In the genomic region with DNA sequence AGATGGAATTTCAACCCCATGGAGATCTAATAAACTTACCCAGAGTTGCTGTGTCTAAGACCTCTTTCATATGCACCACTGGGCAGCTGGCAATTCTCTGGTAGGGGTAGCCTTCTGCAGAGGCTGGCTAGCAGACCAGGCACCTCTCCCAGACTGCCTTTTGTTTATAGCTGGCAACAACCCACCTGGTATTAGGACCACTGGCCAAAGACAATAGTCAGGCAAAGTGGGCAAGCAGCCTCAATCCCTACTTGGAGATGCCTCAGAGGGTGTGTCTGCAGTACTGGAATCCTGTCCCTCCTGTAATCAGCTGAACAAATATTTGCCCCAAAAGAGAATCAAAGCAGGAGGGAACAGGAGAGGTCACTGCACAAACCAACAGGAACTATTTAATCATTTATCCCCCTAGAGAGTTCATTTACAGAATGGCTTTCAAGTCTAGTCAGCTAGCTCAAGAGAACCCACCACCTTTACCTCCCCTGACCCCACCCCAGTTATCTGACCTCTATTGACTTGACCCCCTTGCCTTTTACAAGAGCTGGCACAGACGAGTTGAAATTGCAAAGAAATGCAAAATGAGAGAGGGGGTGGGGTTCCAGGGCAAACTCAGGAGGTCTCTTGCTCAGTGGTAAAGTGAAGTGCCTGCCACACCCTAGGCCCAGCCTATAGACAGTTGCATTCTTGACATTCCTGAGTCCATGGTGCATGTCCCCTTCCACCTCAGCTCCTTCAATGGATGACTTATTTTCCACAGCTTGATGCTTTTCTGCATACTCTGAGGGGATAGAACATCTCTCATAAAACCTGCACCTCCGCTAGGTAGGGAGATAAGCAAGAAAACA, we compare ENCODE assay signal across 1 cellular context.
TF ChIP-seq lines count a peak whose summit lies in the region.

No MANE protein-coding gene starts in this region.

TF ChIP-seq in HepG2, 621 proteins besides CTCF, POLR2A, EP300 and RAD21 (continued from another document and continues in another):
- TF ChIP-seq ZNF337 (CRISPR knock-in tag; IDR thresholded peaks at IDR 0.05; ENCODE audit: borderline replicate concordance, low read depth) (peak; percentile 83; the same call in 1 of the 2 replicates), ZSCAN9 (CRISPR knock-in tag; IDR thresholded peaks at IDR 0.05; ENCODE audit: borderline replicate concordance) (no peak; the same call in 1 of the 2 replicates), NFIB (CRISPR knock-in tag; IDR thresholded peaks at IDR 0.05; ENCODE audit: borderline replicate concordance) (no peak), ZNF703 (CRISPR knock-in tag; IDR thresholded peaks at IDR 0.05; ENCODE audit: borderline replicate concordance) (peak; percentile 95; the same call in 1 of the 2 replicates), TCF12 (IDR thresholded peaks at IDR 0.05) (no peak), TCF12 (CRISPR knock-in tag; IDR thresholded peaks at IDR 0.05) (peak; percentile 95), MEIS1 (CRISPR knock-in tag; IDR thresholded peaks at IDR 0.05; ENCODE audit: borderline replicate concordance) (no peak; the same call in 1 of the 2 replicates), CENPX (CRISPR knock-in tag; IDR thresholded peaks at IDR 0.05) (no peak), NCOA2 (CRISPR knock-in tag; IDR thresholded peaks at IDR 0.05) (peak; percentile 98), RELA (CRISPR knock-in tag; IDR thresholded peaks at IDR 0.05) (peak; percentile 16), ZNF343 (CRISPR knock-in tag; IDR thresholded peaks at IDR 0.05) (no peak; the same call in 1 of the 2 replicates), YEATS2 (CRISPR knock-in tag; IDR thresholded peaks at IDR 0.05; ENCODE audit: borderline replicate concordance) (peak; percentile 51; the same call in 1 of the 2 replicates), TP53 (CRISPR knock-in tag; conservative IDR thresholded peaks at IDR 0.05) (peak; percentile 82; the same call in 1 of the 2 replicates), PRMT3 (CRISPR knock-in tag; IDR thresholded peaks at IDR 0.05; ENCODE audit: borderline replicate concordance, low read depth) (no peak), ZBTB1 (CRISPR knock-in tag; IDR thresholded peaks at IDR 0.05; ENCODE audit: borderline replicate concordance) (no peak), SP1 (IDR thresholded peaks at IDR 0.05) (no peak), SP1 (CRISPR knock-in tag; IDR thresholded peaks at IDR 0.05) (peak; percentile 23; the same call in 1 of the 2 replicates), ZNF572 (CRISPR knock-in tag; IDR thresholded peaks at IDR 0.05) (no peak; the same call in 1 of the 2 replicates), CCAR2 (optimal IDR thresholded peaks at IDR 0.05; ENCODE audit: low read depth, low read length) (no peak), MTA1 (CRISPR knock-in tag; IDR thresholded peaks at IDR 0.05; ENCODE audit: borderline replicate concordance) (peak; percentile 82), ZSCAN31 (CRISPR knock-in tag; IDR thresholded peaks at IDR 0.05; ENCODE audit: low read depth) (peak; percentile 36), ZNF101 (CRISPR knock-in tag; IDR thresholded peaks at IDR 0.05; ENCODE audit: borderline replicate concordance, low read depth) (no peak), BRD4 (CRISPR knock-in tag; IDR thresholded peaks at IDR 0.05) (peak; percentile 35), MTF1 (CRISPR knock-in tag; IDR thresholded peaks at IDR 0.05) (no peak), PHF20 (CRISPR knock-in tag; IDR thresholded peaks at IDR 0.05) (no peak), FOXP1 (IDR thresholded peaks at IDR 0.05) (0 out of 2 replicates have a peak, but pooled peaks have one; percentile 27), FOXP1 (CRISPR knock-in tag; IDR thresholded peaks at IDR 0.05) (peak; percentile 90), KDM4B (CRISPR knock-in tag; IDR thresholded peaks at IDR 0.05) (peak; percentile 75), ZZZ3 (CRISPR knock-in tag; IDR thresholded peaks at IDR 0.05; ENCODE audit: borderline replicate concordance) (no peak), RBAK (CRISPR knock-in tag; IDR thresholded peaks at IDR 0.05) (no peak), MBD4 (IDR thresholded peaks at IDR 0.05; ENCODE audit: borderline replicate concordance, low read length) (peak; percentile 94)
- TF ChIP-seq, protein P1, sequence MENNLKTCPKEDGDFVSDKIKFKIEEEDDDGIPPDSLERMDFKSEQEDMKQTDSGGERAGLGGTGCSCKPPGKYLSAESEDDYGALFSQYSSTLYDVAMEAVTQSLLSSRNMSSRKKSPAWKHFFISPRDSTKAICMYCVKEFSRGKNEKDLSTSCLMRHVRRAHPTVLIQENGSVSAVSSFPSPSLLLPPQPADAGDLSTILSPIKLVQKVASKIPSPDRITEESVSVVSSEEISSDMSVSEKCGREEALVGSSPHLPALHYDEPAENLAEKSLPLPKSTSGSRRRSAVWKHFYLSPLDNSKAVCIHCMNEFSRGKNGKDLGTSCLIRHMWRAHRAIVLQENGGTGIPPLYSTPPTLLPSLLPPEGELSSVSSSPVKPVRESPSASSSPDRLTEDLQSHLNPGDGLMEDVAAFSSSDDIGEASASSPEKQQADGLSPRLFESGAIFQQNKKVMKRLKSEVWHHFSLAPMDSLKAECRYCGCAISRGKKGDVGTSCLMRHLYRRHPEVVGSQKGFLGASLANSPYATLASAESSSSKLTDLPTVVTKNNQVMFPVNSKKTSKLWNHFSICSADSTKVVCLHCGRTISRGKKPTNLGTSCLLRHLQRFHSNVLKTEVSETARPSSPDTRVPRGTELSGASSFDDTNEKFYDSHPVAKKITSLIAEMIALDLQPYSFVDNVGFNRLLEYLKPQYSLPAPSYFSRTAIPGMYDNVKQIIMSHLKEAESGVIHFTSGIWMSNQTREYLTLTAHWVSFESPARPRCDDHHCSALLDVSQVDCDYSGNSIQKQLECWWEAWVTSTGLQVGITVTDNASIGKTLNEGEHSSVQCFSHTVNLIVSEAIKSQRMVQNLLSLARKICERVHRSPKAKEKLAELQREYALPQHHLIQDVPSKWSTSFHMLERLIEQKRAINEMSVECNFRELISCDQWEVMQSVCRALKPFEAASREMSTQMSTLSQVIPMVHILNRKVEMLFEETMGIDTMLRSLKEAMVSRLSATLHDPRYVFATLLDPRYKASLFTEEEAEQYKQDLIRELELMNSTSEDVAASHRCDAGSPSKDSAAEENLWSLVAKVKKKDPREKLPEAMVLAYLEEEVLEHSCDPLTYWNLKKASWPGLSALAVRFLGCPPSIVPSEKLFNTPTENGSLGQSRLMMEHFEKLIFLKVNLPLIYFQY (CRISPR knock-in tag; IDR thresholded peaks at IDR 0.05; ENCODE audit: borderline replicate concordance), result peak; percentile 75; the same call in 1 of the 2 replicates
- TF ChIP-seq, protein P2, sequence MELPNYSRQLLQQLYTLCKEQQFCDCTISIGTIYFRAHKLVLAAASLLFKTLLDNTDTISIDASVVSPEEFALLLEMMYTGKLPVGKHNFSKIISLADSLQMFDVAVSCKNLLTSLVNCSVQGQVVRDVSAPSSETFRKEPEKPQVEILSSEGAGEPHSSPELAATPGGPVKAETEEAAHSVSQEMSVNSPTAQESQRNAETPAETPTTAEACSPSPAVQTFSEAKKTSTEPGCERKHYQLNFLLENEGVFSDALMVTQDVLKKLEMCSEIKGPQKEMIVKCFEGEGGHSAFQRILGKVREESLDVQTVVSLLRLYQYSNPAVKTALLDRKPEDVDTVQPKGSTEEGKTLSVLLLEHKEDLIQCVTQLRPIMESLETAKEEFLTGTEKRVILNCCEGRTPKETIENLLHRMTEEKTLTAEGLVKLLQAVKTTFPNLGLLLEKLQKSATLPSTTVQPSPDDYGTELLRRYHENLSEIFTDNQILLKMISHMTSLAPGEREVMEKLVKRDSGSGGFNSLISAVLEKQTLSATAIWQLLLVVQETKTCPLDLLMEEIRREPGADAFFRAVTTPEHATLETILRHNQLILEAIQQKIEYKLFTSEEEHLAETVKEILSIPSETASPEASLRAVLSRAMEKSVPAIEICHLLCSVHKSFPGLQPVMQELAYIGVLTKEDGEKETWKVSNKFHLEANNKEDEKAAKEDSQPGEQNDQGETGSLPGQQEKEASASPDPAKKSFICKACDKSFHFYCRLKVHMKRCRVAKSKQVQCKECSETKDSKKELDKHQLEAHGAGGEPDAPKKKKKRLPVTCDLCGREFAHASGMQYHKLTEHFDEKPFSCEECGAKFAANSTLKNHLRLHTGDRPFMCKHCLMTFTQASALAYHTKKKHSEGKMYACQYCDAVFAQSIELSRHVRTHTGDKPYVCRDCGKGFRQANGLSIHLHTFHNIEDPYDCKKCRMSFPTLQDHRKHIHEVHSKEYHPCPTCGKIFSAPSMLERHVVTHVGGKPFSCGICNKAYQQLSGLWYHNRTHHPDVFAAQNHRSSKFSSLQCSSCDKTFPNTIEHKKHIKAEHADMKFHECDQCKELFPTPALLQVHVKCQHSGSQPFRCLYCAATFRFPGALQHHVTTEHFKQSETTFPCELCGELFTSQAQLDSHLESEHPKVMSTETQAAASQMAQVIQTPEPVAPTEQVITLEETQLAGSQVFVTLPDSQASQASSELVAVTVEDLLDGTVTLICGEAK (IDR thresholded peaks at IDR 0.05), result no peak
- TF ChIP-seq, protein P2 (CRISPR knock-in tag; IDR thresholded peaks at IDR 0.05), result peak; percentile 61; the same call in 1 of the 2 replicates
- TF ChIP-seq, protein P3, sequence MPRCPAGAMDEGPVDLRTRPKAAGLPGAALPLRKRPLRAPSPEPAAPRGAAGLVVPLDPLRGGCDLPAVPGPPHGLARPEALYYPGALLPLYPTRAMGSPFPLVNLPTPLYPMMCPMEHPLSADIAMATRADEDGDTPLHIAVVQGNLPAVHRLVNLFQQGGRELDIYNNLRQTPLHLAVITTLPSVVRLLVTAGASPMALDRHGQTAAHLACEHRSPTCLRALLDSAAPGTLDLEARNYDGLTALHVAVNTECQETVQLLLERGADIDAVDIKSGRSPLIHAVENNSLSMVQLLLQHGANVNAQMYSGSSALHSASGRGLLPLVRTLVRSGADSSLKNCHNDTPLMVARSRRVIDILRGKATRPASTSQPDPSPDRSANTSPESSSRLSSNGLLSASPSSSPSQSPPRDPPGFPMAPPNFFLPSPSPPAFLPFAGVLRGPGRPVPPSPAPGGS (CRISPR knock-in tag; IDR thresholded peaks at IDR 0.05), result peak; percentile 89; the same call in 1 of the 2 replicates
- TF ChIP-seq, protein P4, sequence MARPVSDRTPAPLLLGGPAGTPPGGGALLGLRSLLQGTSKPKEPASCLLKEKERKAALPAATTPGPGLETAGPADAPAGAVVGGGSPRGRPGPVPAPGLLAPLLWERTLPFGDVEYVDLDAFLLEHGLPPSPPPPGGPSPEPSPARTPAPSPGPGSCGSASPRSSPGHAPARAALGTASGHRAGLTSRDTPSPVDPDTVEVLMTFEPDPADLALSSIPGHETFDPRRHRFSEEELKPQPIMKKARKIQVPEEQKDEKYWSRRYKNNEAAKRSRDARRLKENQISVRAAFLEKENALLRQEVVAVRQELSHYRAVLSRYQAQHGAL (CRISPR knock-in tag; IDR thresholded peaks at IDR 0.05; ENCODE audit: not compliant biosample characterization), result no peak
- TF ChIP-seq, protein P5, sequence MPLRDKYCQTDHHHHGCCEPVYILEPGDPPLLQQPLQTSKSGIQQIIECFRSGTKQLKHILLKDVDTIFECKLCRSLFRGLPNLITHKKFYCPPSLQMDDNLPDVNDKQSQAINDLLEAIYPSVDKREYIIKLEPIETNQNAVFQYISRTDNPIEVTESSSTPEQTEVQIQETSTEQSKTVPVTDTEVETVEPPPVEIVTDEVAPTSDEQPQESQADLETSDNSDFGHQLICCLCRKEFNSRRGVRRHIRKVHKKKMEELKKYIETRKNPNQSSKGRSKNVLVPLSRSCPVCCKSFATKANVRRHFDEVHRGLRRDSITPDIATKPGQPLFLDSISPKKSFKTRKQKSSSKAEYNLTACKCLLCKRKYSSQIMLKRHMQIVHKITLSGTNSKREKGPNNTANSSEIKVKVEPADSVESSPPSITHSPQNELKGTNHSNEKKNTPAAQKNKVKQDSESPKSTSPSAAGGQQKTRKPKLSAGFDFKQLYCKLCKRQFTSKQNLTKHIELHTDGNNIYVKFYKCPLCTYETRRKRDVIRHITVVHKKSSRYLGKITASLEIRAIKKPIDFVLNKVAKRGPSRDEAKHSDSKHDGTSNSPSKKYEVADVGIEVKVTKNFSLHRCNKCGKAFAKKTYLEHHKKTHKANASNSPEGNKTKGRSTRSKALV (CRISPR knock-in tag; IDR thresholded peaks at IDR 0.05), result peak; percentile 89
- TF ChIP-seq, protein P6, sequence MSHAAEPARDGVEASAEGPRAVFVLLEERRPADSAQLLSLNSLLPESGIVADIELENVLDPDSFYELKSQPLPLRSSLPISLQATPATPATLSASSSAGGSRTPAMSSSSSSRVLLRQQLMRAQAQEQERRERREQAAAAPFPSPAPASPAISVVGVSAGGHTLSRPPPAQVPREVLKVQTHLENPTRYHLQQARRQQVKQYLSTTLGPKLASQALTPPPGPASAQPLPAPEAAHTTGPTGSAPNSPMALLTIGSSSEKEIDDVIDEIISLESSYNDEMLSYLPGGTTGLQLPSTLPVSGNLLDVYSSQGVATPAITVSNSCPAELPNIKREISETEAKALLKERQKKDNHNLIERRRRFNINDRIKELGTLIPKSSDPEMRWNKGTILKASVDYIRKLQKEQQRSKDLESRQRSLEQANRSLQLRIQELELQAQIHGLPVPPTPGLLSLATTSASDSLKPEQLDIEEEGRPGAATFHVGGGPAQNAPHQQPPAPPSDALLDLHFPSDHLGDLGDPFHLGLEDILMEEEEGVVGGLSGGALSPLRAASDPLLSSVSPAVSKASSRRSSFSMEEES (CRISPR knock-in tag; IDR thresholded peaks at IDR 0.05), result peak; percentile 73
- TF ChIP-seq, protein P7, sequence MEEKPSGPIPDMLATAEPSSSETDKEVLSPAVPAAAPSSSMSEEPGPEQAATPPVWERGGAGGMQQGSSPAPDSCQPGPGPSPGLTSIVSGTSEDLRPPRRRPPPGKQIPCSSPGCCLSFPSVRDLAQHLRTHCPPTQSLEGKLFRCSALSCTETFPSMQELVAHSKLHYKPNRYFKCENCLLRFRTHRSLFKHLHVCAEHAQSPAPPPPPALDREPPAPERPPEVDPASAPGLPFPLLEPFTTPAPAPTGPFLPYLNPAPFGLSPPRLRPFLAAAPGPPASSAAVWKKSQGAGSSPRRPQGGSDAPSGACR (CRISPR knock-in tag; IDR thresholded peaks at IDR 0.05), result peak; percentile 90
